In the genomic region with DNA sequence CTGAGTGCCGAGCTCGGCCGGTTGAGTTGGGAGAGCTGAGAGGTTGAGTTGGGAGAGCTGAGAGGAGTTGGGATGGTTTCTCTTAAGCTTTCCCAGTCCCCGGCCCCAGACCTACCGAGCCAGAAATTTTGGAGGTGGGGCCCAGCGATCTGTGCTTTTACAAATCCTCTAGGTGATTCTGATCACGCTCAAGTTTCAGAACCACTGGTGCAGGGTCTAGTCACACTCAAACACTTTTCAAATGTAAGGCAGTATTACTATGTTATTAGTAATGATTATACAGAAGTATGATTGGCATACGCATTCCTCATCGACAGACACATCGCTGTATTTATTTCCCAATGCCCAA, we compare ENCODE assay signal across 8 cellular contexts. TPM values are rescaled to one million over a fixed set of nuclear protein-coding genes. Genes with fewer than 3 reads are reported as not detected.
DNase-seq lines count a peak whose midpoint lies in the region; ATAC-seq and TF ChIP-seq lines count a peak whose summit lies in the region.

No MANE protein-coding gene starts in this region.

- DNase-seq in HAP-1 (ENCODE audit: low spot score in 2 of 2) (no peak), WTC11 (ENCODE audit: low spot score) (no peak), glutamatergic neuron (no peak), dedifferentiated amniotic fluid mesenchymal stem cell (ENCODE audit: extremely low spot score) (no peak), middle frontal gyrus (ENCODE audit: extremely low spot score, low spot score) (no peak), medulla oblongata (ENCODE audit: extremely low spot score) (no peak)

- H3K27me3 ChIP-seq in HAP-1 (ENCODE audit: low read depth) (no peaks in the 10 kb centered on the region), skeletal muscle tissue (ENCODE audit: control insufficient read depth in 3 of 3, insufficient read depth in 3 of 3, low read length in 3 of 3) (no peaks in the 10 kb centered on the region)

- CTCF ChIA-PET in WTC11 (lab: Charles Lee): interaction anchor here (1.1 to 1.4 kb wide), 6 partner anchors 30 to 1298 kb away, joined by 3 to 10 read pairs (median 6); no protein-coding TSS in a partner anchor

- H3K4me1 Mint-ChIP-seq in WTC11: peaks cover 56% of the 10 kb centered on the region
- H3K4me1 Mint-ChIP-seq in glutamatergic neuron (ENCODE audit: low read depth, unreplicated experiment): peaks cover 6% of the 10 kb centered on the region

- in situ Hi-C loops in HAP-1 (cut with MboI; ENCODE audit: low sequenced_read_pairs): no loop called here

- H3K36me3 ChIP-seq in HAP-1 (replicated peaks): no peaks in the 10 kb centered on the region
- H3K36me3 ChIP-seq in skeletal muscle tissue (ENCODE audit: control insufficient read depth in 3 of 3, insufficient read depth in 3 of 3, low read length in 3 of 3): no peaks in the 10 kb centered on the region

- ATAC-seq in WTC11: no peak
- no peak for ATAC-seq in GM21619 (IDR thresholded peaks at IDR 0.05; ENCODE audit: unreplicated experiment)

- peaks cover 23% of the 10 kb centered on the region for H3K4me1 ChIP-seq in HAP-1
- H3K4me1 ChIP-seq in skeletal muscle tissue (ENCODE audit: control insufficient read depth in 3 of 3, insufficient read depth in 3 of 3, low read length in 3 of 3): peaks cover 0 to 20% (median 20%) of the 10 kb centered on the region in 3 donors

- H3K4me3 Mint-ChIP-seq in WTC11 (peak overlapping the region; percentile 80), glutamatergic neuron (ENCODE audit: unreplicated experiment) (peak overlapping the region; percentile 70)

- H3K27ac ChIP-seq in skeletal muscle tissue (ENCODE audit: low read depth, low read length): peak overlapping the region; percentile 95

- POLR2A ChIA-PET in WTC11 (lab: Charles Lee): interaction anchor here (0.6 to 1.1 kb wide), 4 partner anchors 20 to 142 kb away, joined by 3 to 7 read pairs (median 5); partner anchors contain the start of gene THG1L

- H3K9me3 ChIP-seq in HAP-1 (no peaks in the 10 kb centered on the region), skeletal muscle tissue (ENCODE audit: control insufficient read depth in 3 of 3, low read length in 3 of 3) (no peaks in the 10 kb centered on the region)

- H3K9me3 Mint-ChIP-seq in WTC11: no peaks in the 10 kb centered on the region
- peaks cover 6% of the 10 kb centered on the region for H3K9me3 Mint-ChIP-seq in glutamatergic neuron (ENCODE audit: unreplicated experiment)

- H3K27ac Mint-ChIP-seq in WTC11: peak overlapping the region; percentile 90
- no peak overlapping the region for H3K27ac Mint-ChIP-seq in glutamatergic neuron (ENCODE audit: unreplicated experiment)

- H3K27me3 Mint-ChIP-seq in WTC11 (ENCODE audit: low read depth) (no peaks in the 10 kb centered on the region; the same call in 1 of the 2 replicates), glutamatergic neuron (ENCODE audit: unreplicated experiment) (peaks cover 3% of the 10 kb centered on the region)

- no peaks in the 10 kb centered on the region for H3K36me3 Mint-ChIP-seq in WTC11
- H3K36me3 Mint-ChIP-seq in glutamatergic neuron (ENCODE audit: unreplicated experiment): no peaks in the 10 kb centered on the region

- H3K4me3 ChIP-seq in HAP-1: peak overlapping the region; percentile 77
- peak overlapping the region; percentile 83 to 89 (median 85) for H3K4me3 ChIP-seq in skeletal muscle tissue (ENCODE audit: low read length in 3 of 3)

- TF ChIP-seq CTCF in WTC11 (IDR thresholded peaks at IDR 0.05): no peak
- no peak for TF ChIP-seq CTCF in glutamatergic neuron (IDR thresholded peaks at IDR 0.05; ENCODE audit: partially characterized antibody, unreplicated experiment)

- peak overlapping the region; percentile 40 to 91 (median 91) for H3K9ac ChIP-seq in skeletal muscle tissue (ENCODE audit: low read depth in 1 of 3, low read length in 3 of 3)

TF ChIP-seq in WTC11, 78 proteins besides CTCF, POLR2A, EP300 and RAD21 (continues in another document):
- TF ChIP-seq, protein P1, sequence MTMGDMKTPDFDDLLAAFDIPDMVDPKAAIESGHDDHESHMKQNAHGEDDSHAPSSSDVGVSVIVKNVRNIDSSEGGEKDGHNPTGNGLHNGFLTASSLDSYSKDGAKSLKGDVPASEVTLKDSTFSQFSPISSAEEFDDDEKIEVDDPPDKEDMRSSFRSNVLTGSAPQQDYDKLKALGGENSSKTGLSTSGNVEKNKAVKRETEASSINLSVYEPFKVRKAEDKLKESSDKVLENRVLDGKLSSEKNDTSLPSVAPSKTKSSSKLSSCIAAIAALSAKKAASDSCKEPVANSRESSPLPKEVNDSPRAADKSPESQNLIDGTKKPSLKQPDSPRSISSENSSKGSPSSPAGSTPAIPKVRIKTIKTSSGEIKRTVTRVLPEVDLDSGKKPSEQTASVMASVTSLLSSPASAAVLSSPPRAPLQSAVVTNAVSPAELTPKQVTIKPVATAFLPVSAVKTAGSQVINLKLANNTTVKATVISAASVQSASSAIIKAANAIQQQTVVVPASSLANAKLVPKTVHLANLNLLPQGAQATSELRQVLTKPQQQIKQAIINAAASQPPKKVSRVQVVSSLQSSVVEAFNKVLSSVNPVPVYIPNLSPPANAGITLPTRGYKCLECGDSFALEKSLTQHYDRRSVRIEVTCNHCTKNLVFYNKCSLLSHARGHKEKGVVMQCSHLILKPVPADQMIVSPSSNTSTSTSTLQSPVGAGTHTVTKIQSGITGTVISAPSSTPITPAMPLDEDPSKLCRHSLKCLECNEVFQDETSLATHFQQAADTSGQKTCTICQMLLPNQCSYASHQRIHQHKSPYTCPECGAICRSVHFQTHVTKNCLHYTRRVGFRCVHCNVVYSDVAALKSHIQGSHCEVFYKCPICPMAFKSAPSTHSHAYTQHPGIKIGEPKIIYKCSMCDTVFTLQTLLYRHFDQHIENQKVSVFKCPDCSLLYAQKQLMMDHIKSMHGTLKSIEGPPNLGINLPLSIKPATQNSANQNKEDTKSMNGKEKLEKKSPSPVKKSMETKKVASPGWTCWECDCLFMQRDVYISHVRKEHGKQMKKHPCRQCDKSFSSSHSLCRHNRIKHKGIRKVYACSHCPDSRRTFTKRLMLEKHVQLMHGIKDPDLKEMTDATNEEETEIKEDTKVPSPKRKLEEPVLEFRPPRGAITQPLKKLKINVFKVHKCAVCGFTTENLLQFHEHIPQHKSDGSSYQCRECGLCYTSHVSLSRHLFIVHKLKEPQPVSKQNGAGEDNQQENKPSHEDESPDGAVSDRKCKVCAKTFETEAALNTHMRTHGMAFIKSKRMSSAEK (CRISPR knock-in tag; IDR thresholded peaks at IDR 0.05; ENCODE audit: borderline replicate concordance): no peak
- TF ChIP-seq ZNF219 (CRISPR knock-in tag; IDR thresholded peaks at IDR 0.05; ENCODE audit: borderline replicate concordance): no peak
- TF ChIP-seq, protein P2, sequence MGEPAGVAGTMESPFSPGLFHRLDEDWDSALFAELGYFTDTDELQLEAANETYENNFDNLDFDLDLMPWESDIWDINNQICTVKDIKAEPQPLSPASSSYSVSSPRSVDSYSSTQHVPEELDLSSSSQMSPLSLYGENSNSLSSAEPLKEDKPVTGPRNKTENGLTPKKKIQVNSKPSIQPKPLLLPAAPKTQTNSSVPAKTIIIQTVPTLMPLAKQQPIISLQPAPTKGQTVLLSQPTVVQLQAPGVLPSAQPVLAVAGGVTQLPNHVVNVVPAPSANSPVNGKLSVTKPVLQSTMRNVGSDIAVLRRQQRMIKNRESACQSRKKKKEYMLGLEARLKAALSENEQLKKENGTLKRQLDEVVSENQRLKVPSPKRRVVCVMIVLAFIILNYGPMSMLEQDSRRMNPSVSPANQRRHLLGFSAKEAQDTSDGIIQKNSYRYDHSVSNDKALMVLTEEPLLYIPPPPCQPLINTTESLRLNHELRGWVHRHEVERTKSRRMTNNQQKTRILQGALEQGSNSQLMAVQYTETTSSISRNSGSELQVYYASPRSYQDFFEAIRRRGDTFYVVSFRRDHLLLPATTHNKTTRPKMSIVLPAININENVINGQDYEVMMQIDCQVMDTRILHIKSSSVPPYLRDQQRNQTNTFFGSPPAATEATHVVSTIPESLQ (CRISPR knock-in tag; IDR thresholded peaks at IDR 0.05): no peak
- no peak for TF ChIP-seq FOXJ3 (CRISPR knock-in tag; IDR thresholded peaks at IDR 0.05; ENCODE audit: borderline replicate concordance)
- TF ChIP-seq, protein P3, sequence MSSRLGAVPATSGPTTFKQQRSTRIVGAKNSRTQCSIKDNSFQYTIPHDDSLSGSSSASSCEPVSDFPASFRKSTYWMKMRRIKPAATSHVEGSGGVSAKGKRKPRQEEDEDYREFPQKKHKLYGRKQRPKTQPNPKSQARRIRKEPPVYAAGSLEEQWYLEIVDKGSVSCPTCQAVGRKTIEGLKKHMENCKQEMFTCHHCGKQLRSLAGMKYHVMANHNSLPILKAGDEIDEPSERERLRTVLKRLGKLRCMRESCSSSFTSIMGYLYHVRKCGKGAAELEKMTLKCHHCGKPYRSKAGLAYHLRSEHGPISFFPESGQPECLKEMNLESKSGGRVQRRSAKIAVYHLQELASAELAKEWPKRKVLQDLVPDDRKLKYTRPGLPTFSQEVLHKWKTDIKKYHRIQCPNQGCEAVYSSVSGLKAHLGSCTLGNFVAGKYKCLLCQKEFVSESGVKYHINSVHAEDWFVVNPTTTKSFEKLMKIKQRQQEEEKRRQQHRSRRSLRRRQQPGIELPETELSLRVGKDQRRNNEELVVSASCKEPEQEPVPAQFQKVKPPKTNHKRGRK (CRISPR knock-in tag; IDR thresholded peaks at IDR 0.05; ENCODE audit: borderline replicate concordance): no peak
- TF ChIP-seq NR1H2 (CRISPR knock-in tag; IDR thresholded peaks at IDR 0.05): no peak
- TF ChIP-seq, protein P4, sequence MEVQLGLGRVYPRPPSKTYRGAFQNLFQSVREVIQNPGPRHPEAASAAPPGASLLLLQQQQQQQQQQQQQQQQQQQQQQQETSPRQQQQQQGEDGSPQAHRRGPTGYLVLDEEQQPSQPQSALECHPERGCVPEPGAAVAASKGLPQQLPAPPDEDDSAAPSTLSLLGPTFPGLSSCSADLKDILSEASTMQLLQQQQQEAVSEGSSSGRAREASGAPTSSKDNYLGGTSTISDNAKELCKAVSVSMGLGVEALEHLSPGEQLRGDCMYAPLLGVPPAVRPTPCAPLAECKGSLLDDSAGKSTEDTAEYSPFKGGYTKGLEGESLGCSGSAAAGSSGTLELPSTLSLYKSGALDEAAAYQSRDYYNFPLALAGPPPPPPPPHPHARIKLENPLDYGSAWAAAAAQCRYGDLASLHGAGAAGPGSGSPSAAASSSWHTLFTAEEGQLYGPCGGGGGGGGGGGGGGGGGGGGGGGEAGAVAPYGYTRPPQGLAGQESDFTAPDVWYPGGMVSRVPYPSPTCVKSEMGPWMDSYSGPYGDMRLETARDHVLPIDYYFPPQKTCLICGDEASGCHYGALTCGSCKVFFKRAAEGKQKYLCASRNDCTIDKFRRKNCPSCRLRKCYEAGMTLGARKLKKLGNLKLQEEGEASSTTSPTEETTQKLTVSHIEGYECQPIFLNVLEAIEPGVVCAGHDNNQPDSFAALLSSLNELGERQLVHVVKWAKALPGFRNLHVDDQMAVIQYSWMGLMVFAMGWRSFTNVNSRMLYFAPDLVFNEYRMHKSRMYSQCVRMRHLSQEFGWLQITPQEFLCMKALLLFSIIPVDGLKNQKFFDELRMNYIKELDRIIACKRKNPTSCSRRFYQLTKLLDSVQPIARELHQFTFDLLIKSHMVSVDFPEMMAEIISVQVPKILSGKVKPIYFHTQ (CRISPR knock-in tag; IDR thresholded peaks at IDR 0.05): no peak
- TF ChIP-seq EMX1 (CRISPR knock-in tag; IDR thresholded peaks at IDR 0.05): no peak

RNA-seq across cellular contexts. Expression of gene CLINT1, which starts 0.3 kb away (rescaled TPM):
- total RNA-seq in WTC11 (2021) (74.6 to 79.6 TPM (median 76.1 TPM) in 3 replicates), glutamatergic neuron (ENCODE audit: unreplicated experiment) (38.0 TPM), skeletal muscle tissue (53.2 TPM)
